Comparison of ENCODE assay signal across 10 cellular contexts in genomic region chr14:101555669-101556043, GRCh38. TPM values are rescaled to one million over a fixed set of nuclear protein-coding genes. Genes with fewer than 3 reads are reported as not detected.
A peak's percentile ranks its signal among the peaks of the same experiment; 100 is the strongest.
DNase-seq lines count a peak whose midpoint lies in the region; ATAC-seq, FAIRE-seq and TF ChIP-seq lines count a peak whose summit lies in the region.
"Not testable (repeated sequence)": the region's sequence is repeated elsewhere in the genome, so short reads cannot be mapped to it uniquely, and the experiment has no call there.
"Had no signal": no experiment of that assay in that cellular context is flagged by ENCODE, and none has a peak within 500 bp of the region (broad histone marks: within the 10 kb centered on the region; RNA-seq: fewer than 3 reads in every experiment).

No MANE protein-coding gene starts in this region.

- not testable (repeated sequence) for H3K9me3 Mint-ChIP-seq in Caco-2 (ENCODE audit: unreplicated experiment); activated CD4-positive, alpha-beta memory T cell treated with anti-CD3 and anti-CD28 coated beads for 36 hours; neural progenitor cell

- not testable (repeated sequence) for H3K4me3 ChIP-seq in Caco-2 (ENCODE audit: low read depth, low read length); HEK293 (ENCODE audit: low read depth, low read length); GM12878; keratinocyte (ENCODE audit: control insufficient read depth in 2 of 3, extremely low read depth in 1 of 3, insufficient read depth in 2 of 3, low read depth in 1 of 3, low read length in 3 of 3); neural progenitor cell

- H3K9me3 ChIP-seq in Caco-2; HEK293 (ENCODE audit: control insufficient read depth, insufficient read depth, low read depth, low read length); GM12878 (replicated peaks; ENCODE audit: control insufficient read depth, insufficient read depth, low read length); keratinocyte (ENCODE audit: control insufficient read depth, low read depth, low read length); neural progenitor cell (ENCODE audit: low read depth): not testable (repeated sequence)

- H3K4me2 ChIP-seq in GM12878 (ENCODE audit: control insufficient read depth, insufficient read depth); keratinocyte (ENCODE audit: control insufficient read depth, extremely low read depth, insufficient read depth, low read depth, low read length); neural progenitor cell: not testable (repeated sequence)

- peaks cover 20% of the 10 kb centered on the region; the same call in 1 of the 2 replicates for H3K4me1 ChIP-seq in Caco-2
- not testable (repeated sequence) for H3K4me1 ChIP-seq in HEK293 (ENCODE audit: control insufficient read depth, insufficient read depth, low read length); GM12878 (ENCODE audit: control insufficient read depth, insufficient read depth, low read length); keratinocyte (ENCODE audit: control insufficient read depth, extremely low read depth, insufficient read depth, low read length); neural progenitor cell

- BruUV-seq in Caco-2 (replicated peaks; lab: Mats Ljungman, UMichigan); GM12878 (replicated peaks; lab: Mats Ljungman, UMichigan): not testable (repeated sequence)

- H3K27ac ChIP-seq in HEK293 (ENCODE audit: extremely low read depth, low read depth, low read length); GM12878 (ENCODE audit: control insufficient read depth, insufficient read depth); keratinocyte (ENCODE audit: control insufficient read depth, insufficient read depth, low read length); neural progenitor cell: not testable (repeated sequence)

- not testable (repeated sequence) for H3F3A ChIP-seq in neural progenitor cell (ENCODE audit: low read depth)

- not testable (repeated sequence) for TF ChIP-seq POLR2A in GM12878 (IDR thresholded peaks at IDR 0.05; ENCODE audit: low read depth, low read length)

- H3K27me3 ChIP-seq in Caco-2 (replicated peaks; ENCODE audit: control insufficient read depth, insufficient read depth, low read length); GM12878 (replicated peaks in 1 of 2; ENCODE audit: control insufficient read depth in 2 of 2, insufficient read depth in 2 of 2, low read length in 1 of 2): not testable (repeated sequence)
- H3K27me3 ChIP-seq in keratinocyte (ENCODE audit: control insufficient read depth, extremely low read depth, insufficient read depth, low read length) (peaks cover 46% of the 10 kb centered on the region), neural progenitor cell (peaks cover 67% of the 10 kb centered on the region)

- not testable (repeated sequence) for H2AFZ ChIP-seq in GM12878 (ENCODE audit: control insufficient read depth, low read depth, low read length); keratinocyte (ENCODE audit: control insufficient read depth, low read length); neural progenitor cell (replicated peaks)

- not testable (repeated sequence) for TF ChIP-seq EP300 in GM12878 (IDR thresholded peaks at IDR 0.05; ENCODE audit: borderline replicate concordance in 1 of 2, control insufficient read depth in 1 of 2, low read depth in 2 of 2, low read length in 2 of 2)

- H3K79me2 ChIP-seq in GM12878 (ENCODE audit: control insufficient read depth, insufficient read depth, low read length); keratinocyte (ENCODE audit: control insufficient read depth, insufficient read depth, low read length); neural progenitor cell (ENCODE audit: low read depth): not testable (repeated sequence)

- in situ Hi-C loops in GM12878 (cut with MboI): not testable (repeated sequence)

- POLR2A ChIA-PET in Caco-2 (lab: Charles Lee): interaction anchor here (0.6 kb wide), 1 partner anchor 655 kb away, joined by 4 read pairs; no protein-coding TSS in a partner anchor
- POLR2A ChIA-PET in HEK293 (lab: Yijun Ruan, JAX); activated CD4-positive, alpha-beta memory T cell treated with anti-CD3 and anti-CD28 coated beads for 36 hours (lab: Charles Lee); GM12878 (lab: Charles Lee): not testable (repeated sequence)

- SMC1A ChIA-PET in GM12878 (lab: Charles Lee; ENCODE audit: uncharacterized antibody, unreplicated experiment): not testable (repeated sequence)

- not testable (repeated sequence) for ATAC-seq in GM12878

- 31% methylated on average over 5 of the region's 5 CpGs for WGBS in GM12878 (ENCODE audit: insufficient coverage, insufficient replicate concordance, low lambda C conversion rate, missing lambda C conversion rate)

- not testable (repeated sequence) for H3K9ac ChIP-seq in GM12878 (ENCODE audit: control insufficient read depth, insufficient read depth, low read length); keratinocyte (ENCODE audit: control insufficient read depth, extremely low read depth, insufficient read depth, low read length); neural progenitor cell

- RAD21 ChIA-PET in GM12878 (lab: Charles Lee; ENCODE audit: unreplicated experiment): not testable (repeated sequence)

- H3K4me3 Mint-ChIP-seq in Caco-2 (ENCODE audit: unreplicated experiment); activated CD4-positive, alpha-beta memory T cell treated with anti-CD3 and anti-CD28 coated beads for 36 hours; neural progenitor cell: not testable (repeated sequence)

- H3K4me1 Mint-ChIP-seq in Caco-2 (ENCODE audit: low read depth, unreplicated experiment): peaks cover 10% of the 10 kb centered on the region
- not testable (repeated sequence) for H3K4me1 Mint-ChIP-seq in activated CD4-positive, alpha-beta memory T cell treated with anti-CD3 and anti-CD28 coated beads for 36 hours (ENCODE audit: low read depth); neural progenitor cell

- not testable (repeated sequence) for H3K36me3 Mint-ChIP-seq in Caco-2 (ENCODE audit: insufficient read depth, unreplicated experiment); activated CD4-positive, alpha-beta memory T cell treated with anti-CD3 and anti-CD28 coated beads for 36 hours; neural progenitor cell

- CTCF ChIA-PET in Caco-2 (lab: Charles Lee): interaction anchor here (0.6 kb wide), 1 partner anchor 13 kb away, joined by 4 read pairs; no protein-coding TSS in a partner anchor
- CTCF ChIA-PET in HEK293 (lab: Yijun Ruan, JAX); activated CD4-positive, alpha-beta memory T cell treated with anti-CD3 and anti-CD28 coated beads for 36 hours (lab: Charles Lee); GM12878 (lab: Yijun Ruan, JAX): not testable (repeated sequence)

- H3K27ac Mint-ChIP-seq in Caco-2 (ENCODE audit: unreplicated experiment) (peak overlapping the region; percentile 66), neural progenitor cell (peak overlapping the region; percentile 52)
- peak overlapping the region; percentile 39 for H3K27ac Mint-ChIP-seq in activated CD4-positive, alpha-beta memory T cell treated with anti-CD3 and anti-CD28 coated beads for 36 hours

- TF ChIP-seq CTCF in Caco-2 (IDR thresholded peaks at IDR 0.05; ENCODE audit: insufficient read depth in 1 of 2, low read depth in 1 of 2, low read length in 1 of 2, severe bottlenecking in 1 of 2, unreplicated experiment in 1 of 2); HEK293 (tag by site-specific recombination; IDR thresholded peaks at IDR 0.05); GM12878 (IDR thresholded peaks at IDR 0.05 in 2 of 3, conservative IDR thresholded peaks at IDR 0.05 in 1 of 3; ENCODE audit: control insufficient read depth in 2 of 3, extremely low read depth in 1 of 3, insufficient read depth in 1 of 3, low read depth in 3 of 3, low read length in 3 of 3); keratinocyte (optimal IDR thresholded peaks at IDR 0.05 in 1 of 3, IDR thresholded peaks at IDR 0.05 in 1 of 3, conservative IDR thresholded peaks at IDR 0.05 in 1 of 3; ENCODE audit: extremely low read depth in 1 of 3, insufficient read depth in 2 of 3, low read length in 3 of 3); neural progenitor cell (IDR thresholded peaks at IDR 0.05): not testable (repeated sequence)

- H3K9me1 ChIP-seq in keratinocyte (ENCODE audit: control insufficient read depth, extremely low read depth, insufficient read depth, low read length): not testable (repeated sequence)

- not testable (repeated sequence) for H4K20me1 ChIP-seq in GM12878 (ENCODE audit: control insufficient read depth, insufficient read depth); keratinocyte (ENCODE audit: control insufficient read depth, extremely low read depth, insufficient read depth, low read length)
- H4K20me1 ChIP-seq in neural progenitor cell (ENCODE audit: low read depth): peaks cover 19% of the 10 kb centered on the region

- H3K27me3 Mint-ChIP-seq in Caco-2 (ENCODE audit: insufficient read depth, unreplicated experiment): not testable (repeated sequence)
- peaks cover 16% of the 10 kb centered on the region for H3K27me3 Mint-ChIP-seq in activated CD4-positive, alpha-beta memory T cell treated with anti-CD3 and anti-CD28 coated beads for 36 hours
- peaks cover 28% of the 10 kb centered on the region for H3K27me3 Mint-ChIP-seq in neural progenitor cell (ENCODE audit: insufficient read depth, low read depth)

- dilution Hi-C loops in keratinocyte (cut with MboI; ENCODE audit: extremely low pct_ligation_motif_present, low sequenced_read_pairs): not testable (repeated sequence)

- DNase-seq in Caco-2; activated CD4-positive, alpha-beta memory T cell treated with anti-CD3 and anti-CD28 coated beads for 36 hours; GM12878 (ENCODE audit: low read depth, low spot score); keratinocyte (ENCODE audit: low read depth, low spot score); neural progenitor cell (ENCODE audit: low spot score): not testable (repeated sequence)

- intact Hi-C loops in Caco-2 (cut with micrococcal nuclease; ENCODE audit: unreplicated experiment); activated CD4-positive, alpha-beta memory T cell treated with anti-CD3 and anti-CD28 coated beads for 36 hours (cut with micrococcal nuclease); GM12878 (cut with micrococcal nuclease; ENCODE audit: unreplicated experiment): not testable (repeated sequence)

- not testable (repeated sequence) for FAIRE-seq in GM12878 (lab: Jason Lieb, UNC)
- FAIRE-seq in colon (lab: Jason Lieb, UNC) (peak; percentile 53), keratinocyte (lab: Jason Lieb, UNC) (peak; percentile 29)

- TF ChIP-seq RAD21 in GM12878 (IDR thresholded peaks at IDR 0.05; ENCODE audit: insufficient read depth, low read depth, low read length): not testable (repeated sequence)

- not testable (repeated sequence) for H3K36me3 ChIP-seq in Caco-2 (ENCODE audit: control insufficient read depth, insufficient read depth, low read length); HEK293 (ENCODE audit: control insufficient read depth in 2 of 2, insufficient read depth in 1 of 2, low read length in 2 of 2); GM12878 (ENCODE audit: control insufficient read depth in 2 of 2, insufficient read depth in 2 of 2, low read length in 1 of 2); keratinocyte (ENCODE audit: control insufficient read depth in 2 of 2, extremely low read depth in 1 of 2, insufficient read depth in 2 of 2, low read length in 2 of 2); neural progenitor cell

RNA-seq across cellular contexts. Expression of gene DIO3, which starts 5.6 kb away (rescaled TPM):
- total RNA-seq in Caco-2 (2022) (0.41 and 0.53 TPM in 2 replicates), GM12878 (2014; rRNA removed) (not detected in 2 replicates), GM12878 (2014; rRNA removed; fragmentation: Illumina TruSeq; extraction: Trizol) (not detected in 2 replicates), GM12878 (2021) (not detected in 2 replicates), neural progenitor cell (ENCODE audit: low replicate concordance) (0.90 and 3.3 TPM in 2 replicates)
- total RNA-seq in activated CD4-positive, alpha-beta memory T cell treated with anti-CD3 and anti-CD28 coated beads for 36 hours: not detected
- total RNA-seq in GM12878 (2013; cell fraction: nucleolus; rRNA removed): not detected in 2 replicates
- polyA plus RNA-seq in GM12878 (2011; ENCODE audit: low read depth): not detected
- polyA plus RNA-seq in GM12878 (2011; rRNA removed) (not detected in 2 replicates), GM12878 (2014; fragmentation: Illumina TruSeq; extraction: Trizol) (not detected in 2 replicates), GM12878 (2014; fragmentation: Nextera tagmentation; extraction: Ambion mirVana) (not detected), GM12878 (2014; rRNA removed) (not detected in 2 replicates), GM12878 (2016; fragmentation: Nextera tagmentation; extraction: Ambion mirVana) (not detected), keratinocyte (not detected in 3 replicates)
- polyA plus RNA-seq in GM12878 (2011; cell fraction: cytosol; rRNA removed): not detected in 2 replicates
- polyA plus RNA-seq in GM12878 (2011; cell fraction: nucleus; rRNA removed): not detected in 2 replicates
- not detected in 2 replicates for polyA plus RNA-seq in GM12878 (2012)
- not detected in 2 replicates for polyA minus RNA-seq in GM12878 (2011; rRNA and poly(A)+ RNA removed)
- polyA minus RNA-seq in GM12878 (2011; cell fraction: cytosol; rRNA and poly(A)+ RNA removed): not detected in 2 replicates
- polyA minus RNA-seq in GM12878 (2011; cell fraction: nucleus; rRNA and poly(A)+ RNA removed): not detected in 2 replicates
- not detected for polyA plus RNA-seq in keratinocyte (2011; ENCODE audit: low read depth)
- not detected in 2 replicates for polyA plus RNA-seq in keratinocyte (2011; cell fraction: cytosol; rRNA removed)
- not detected in 2 replicates for polyA plus RNA-seq in keratinocyte (2011; cell fraction: nucleus; rRNA removed)
- polyA plus RNA-seq in keratinocyte (2012; ENCODE audit: low replicate concordance): not detected in 2 replicates
- not detected in 3 replicates for polyA minus RNA-seq in keratinocyte
- not detected for polyA minus RNA-seq in keratinocyte (2011; cell fraction: cytosol; rRNA and poly(A)+ RNA removed)
- not detected in 2 replicates for polyA minus RNA-seq in keratinocyte (2011; cell fraction: nucleus; rRNA and poly(A)+ RNA removed)
- total RNA-seq: A673; CD4-positive, alpha-beta memory T cell had no signal
- polyA plus RNA-seq: BJ; CD4-positive, alpha-beta memory T cell had no signal
